Comparison of ENCODE assay signal across 25 cellular contexts in the genomic region with DNA sequence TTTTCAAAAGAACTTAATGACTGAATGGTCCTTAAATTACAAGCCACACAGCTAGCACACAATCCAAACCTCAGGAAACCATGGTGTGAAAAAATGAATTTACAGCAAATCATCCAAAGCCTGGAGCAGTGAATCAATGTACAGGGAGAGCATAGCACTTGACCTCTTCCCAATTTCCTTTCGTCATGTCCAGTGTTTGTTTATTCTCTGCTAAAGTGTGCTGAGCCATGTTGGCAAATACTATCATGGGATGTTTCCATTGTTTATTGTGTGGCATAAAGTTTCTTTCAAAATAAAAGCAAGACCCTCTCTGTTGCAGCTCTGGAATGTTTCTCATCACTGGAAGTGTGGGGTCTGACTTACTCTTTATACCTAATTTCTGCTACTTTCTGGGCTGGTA. TPM values are rescaled to one million over a fixed set of nuclear protein-coding genes. Genes with fewer than 3 reads are reported as not detected.
A peak's percentile ranks its signal among the peaks of the same experiment; 100 is the strongest.
DNase-seq lines count a peak whose midpoint lies in the region; ATAC-seq, FAIRE-seq and TF ChIP-seq lines count a peak whose summit lies in the region.
"Had no signal": no experiment of that assay in that cellular context is flagged by ENCODE, and none has a peak within 500 bp of the region (broad histone marks: within the 10 kb centered on the region; RNA-seq: fewer than 3 reads in every experiment).

No MANE protein-coding gene starts in this region.

- peak; percentile 61 for FAIRE-seq in A549 (lab: Jason Lieb, UNC)
- FAIRE-seq: A204.1, G401.6, GM12892 had no signal

- CTCF ChIA-PET in A549 (lab: Yijun Ruan, JAX) = no interaction called here

- peak overlapping the region; percentile 25; the same call in 1 of the 3 replicates for H3K4me3 ChIP-seq in A549
- no peak overlapping the region for H3K4me3 ChIP-seq in osteoblast (ENCODE audit: insufficient read depth, low read length)
- no peak overlapping the region for H3K4me3 ChIP-seq in colonic mucosa
- H3K4me3 ChIP-seq: GM23338 had no signal

- H3K9me3 ChIP-seq in A549 (no peaks in the 10 kb centered on the region), osteoblast (ENCODE audit: low read depth, low read length) (no peaks in the 10 kb centered on the region), colonic mucosa (no peaks in the 10 kb centered on the region)
- H3K9me3 ChIP-seq: BE2C had no signal

- H3K36me3 ChIP-seq in osteoblast (ENCODE audit: insufficient read depth, low read length) (no peaks in the 10 kb centered on the region), colonic mucosa (no peaks in the 10 kb centered on the region)
- H3K36me3 ChIP-seq: BE2C had no signal

- H3K27me3 ChIP-seq in osteoblast (ENCODE audit: insufficient read depth, low read length) (no peaks in the 10 kb centered on the region), colonic mucosa (no peaks in the 10 kb centered on the region)
- H3K27me3 ChIP-seq: BE2C had no signal

- H4K20me1 ChIP-seq in osteoblast (ENCODE audit: insufficient read depth, low read length) = no peaks in the 10 kb centered on the region

- TF ChIP-seq CTCF in A549 (IDR thresholded peaks at IDR 0.05) = no peak
- TF ChIP-seq CTCF in osteoblast (IDR thresholded peaks at IDR 0.05; ENCODE audit: extremely low read depth, low read depth, low read length) = no peak
- TF ChIP-seq CTCF in colonic mucosa (IDR thresholded peaks at IDR 0.05) = no peak

- no peaks in the 10 kb centered on the region for H3K4me1 Mint-ChIP-seq in activated CD4-positive, alpha-beta T cell treated with anti-CD3 and anti-CD28 coated beads, Interleukin-2, amount 10 ng/mL, durations not matched to agents 24 days and 14 days
- H3K4me1 Mint-ChIP-seq: GM23338 had no signal

- TF ChIP-seq RAD21 in A549 (conservative IDR thresholded peaks at IDR 0.05 in 1 of 2, IDR thresholded peaks at IDR 0.05 in 1 of 2) = no peak

- POLR2A ChIA-PET in A549 (lab: Yijun Ruan, JAX) = no interaction called here

- intact Hi-C loops in colonic mucosa (cut with DNase I) = no loop called here
- intact Hi-C loops in activated CD4-positive, alpha-beta T cell treated with anti-CD3 and anti-CD28 coated beads, Interleukin-2, amount 10 ng/mL, durations not matched to agents 24 days and 14 days (cut with micrococcal nuclease) = no loop called here

- TF ChIP-seq POLR2A in A549 (IDR thresholded peaks at IDR 0.05; ENCODE audit: low read length) = no peak

- H3K9ac ChIP-seq in colonic mucosa (ENCODE audit: low read depth in 2 of 2, low read length in 2 of 2) = no peak overlapping the region

- H3K36me3 Mint-ChIP-seq in activated CD4-positive, alpha-beta T cell treated with anti-CD3 and anti-CD28 coated beads, Interleukin-2, amount 10 ng/mL, durations not matched to agents 24 days and 14 days (ENCODE audit: low read depth) = no peaks in the 10 kb centered on the region

- no peaks in the 10 kb centered on the region for H3K79me2 ChIP-seq in osteoblast (ENCODE audit: insufficient read depth, low read length)

- WGBS in A549 (ENCODE audit: missing lambda C conversion rate) = 63% methylated on average over 1 of the region's 1 CpG

- peak overlapping the region; percentile 64 for H3K4me2 ChIP-seq in A549
- H3K4me2 ChIP-seq in osteoblast (ENCODE audit: insufficient read depth, low read length) = peak overlapping the region; percentile 48
- H3K4me2 ChIP-seq: GM23338 had no signal

- H3K27ac Mint-ChIP-seq in activated CD4-positive, alpha-beta T cell treated with anti-CD3 and anti-CD28 coated beads, Interleukin-2, amount 10 ng/mL, durations not matched to agents 24 days and 14 days = no peak overlapping the region
- H3K27ac Mint-ChIP-seq: GM23338 had no signal

- DNase-seq in A549 (ENCODE audit: low read depth in 1 of 2, low spot score in 1 of 2) = no peak
- DNase-seq in ELR (ENCODE audit: low read depth) = peak; percentile 3
- DNase-seq in fibroblast of gingiva (ENCODE audit: low read depth) = peak; percentile 53
- DNase-seq in osteoblast (ENCODE audit: insufficient read length, low spot score, missing footprints) = no peak
- no peak for DNase-seq in colonic mucosa
- no peak for DNase-seq in activated CD4-positive, alpha-beta T cell treated with anti-CD3 and anti-CD28 coated beads, Interleukin-2, amount 10 ng/mL, durations not matched to agents 24 days and 14 days
- DNase-seq: BE2C, DND-41, NCI-H1092, NCI-H1436, NCI-H187 treated with DMSO at 0.1 percent for 48 hours, NCI-H2107, NCI-H446 treated with DMSO at 0.1 percent for 48 hours, NCI-H526 treated with DMSO at 0.1 percent for 48 hours, OCI-M1, Right ventricle myocardium superior, SW 1271 had no signal

- H3K27me3 Mint-ChIP-seq in activated CD4-positive, alpha-beta T cell treated with anti-CD3 and anti-CD28 coated beads, Interleukin-2, amount 10 ng/mL, durations not matched to agents 24 days and 14 days = no peaks in the 10 kb centered on the region

- H3K4me3 Mint-ChIP-seq in activated CD4-positive, alpha-beta T cell treated with anti-CD3 and anti-CD28 coated beads, Interleukin-2, amount 10 ng/mL, durations not matched to agents 24 days and 14 days = no peak overlapping the region
- H3K4me3 Mint-ChIP-seq: GM23338 had no signal

- ATAC-seq in A549 (no peak), GM21723 (IDR thresholded peaks at IDR 0.05; ENCODE audit: unreplicated experiment) (no peak)
- ATAC-seq: GM23338, HCT116 had no signal

- no peaks in the 10 kb centered on the region for H3K9me3 Mint-ChIP-seq in activated CD4-positive, alpha-beta T cell treated with anti-CD3 and anti-CD28 coated beads, Interleukin-2, amount 10 ng/mL, durations not matched to agents 24 days and 14 days
- H3K9me3 Mint-ChIP-seq: GM23338 had no signal

- H3K27ac ChIP-seq in A549 = peak overlapping the region; percentile 59 to 82
- H3K27ac ChIP-seq in osteoblast (ENCODE audit: low read depth, low read length) = no peak overlapping the region
- no peak overlapping the region for H3K27ac ChIP-seq in colonic mucosa

- H2AFZ ChIP-seq in osteoblast (ENCODE audit: low read length) = peak overlapping the region; percentile 33
- H2AFZ ChIP-seq: GM23338 had no signal

- peaks cover 31% of the 10 kb centered on the region for H3K4me1 ChIP-seq in A549
- H3K4me1 ChIP-seq in osteoblast (ENCODE audit: insufficient read depth, low read length) = peaks cover 12% of the 10 kb centered on the region
- H3K4me1 ChIP-seq in colonic mucosa = no peaks in the 10 kb centered on the region
- H3K4me1 ChIP-seq: BE2C had no signal

- no peak for TF ChIP-seq EP300 in A549 (IDR thresholded peaks at IDR 0.05)

TF ChIP-seq in A549, 52 proteins besides CTCF, POLR2A, EP300 and RAD21:
- TF ChIP-seq JUN (IDR thresholded peaks at IDR 0.05) = no peak
- no peak for TF ChIP-seq SMC3 (IDR thresholded peaks at IDR 0.05)
- TF ChIP-seq NPAS2 (CRISPR knock-in tag; IDR thresholded peaks at IDR 0.05; ENCODE audit: borderline replicate concordance) = no peak
- TF ChIP-seq CHD4 (IDR thresholded peaks at IDR 0.05; ENCODE audit: borderline replicate concordance) = no peak
- TF ChIP-seq, protein P1, sequence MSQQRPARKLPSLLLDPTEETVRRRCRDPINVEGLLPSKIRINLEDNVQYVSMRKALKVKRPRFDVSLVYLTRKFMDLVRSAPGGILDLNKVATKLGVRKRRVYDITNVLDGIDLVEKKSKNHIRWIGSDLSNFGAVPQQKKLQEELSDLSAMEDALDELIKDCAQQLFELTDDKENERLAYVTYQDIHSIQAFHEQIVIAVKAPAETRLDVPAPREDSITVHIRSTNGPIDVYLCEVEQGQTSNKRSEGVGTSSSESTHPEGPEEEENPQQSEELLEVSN (IDR thresholded peaks at IDR 0.05; ENCODE audit: borderline replicate concordance, low read depth) = no peak
- TF ChIP-seq RNF2 (IDR thresholded peaks at IDR 0.05; ENCODE audit: borderline replicate concordance, low read depth) = no peak
- TF ChIP-seq MAFK (IDR thresholded peaks at IDR 0.05; ENCODE audit: partially characterized antibody) = no peak
- no peak for TF ChIP-seq ZNF302 (CRISPR knock-in tag; IDR thresholded peaks at IDR 0.05)
- no peak for TF ChIP-seq EHMT2 (IDR thresholded peaks at IDR 0.05; ENCODE audit: low read depth)
- TF ChIP-seq EHF (CRISPR knock-in tag; IDR thresholded peaks at IDR 0.05) = no peak
- no peak for TF ChIP-seq JUNB (IDR thresholded peaks at IDR 0.05)
- TF ChIP-seq MYC (IDR thresholded peaks at IDR 0.05; ENCODE audit: borderline replicate concordance, low read length) = no peak
- TF ChIP-seq NR3C1 (IDR thresholded peaks at IDR 0.05) = no peak
- TF ChIP-seq HDAC2 (IDR thresholded peaks at IDR 0.05) = no peak
- TF ChIP-seq HEYL (CRISPR knock-in tag; IDR thresholded peaks at IDR 0.05) = no peak
- no peak for TF ChIP-seq ZSCAN20 (CRISPR knock-in tag; IDR thresholded peaks at IDR 0.05)
TF ChIP-seq in A549: peak in this region for 0.

RNA-seq across cellular contexts. Expression of a gene that starts 25.4 kb away (rescaled TPM):
- polyA plus RNA-seq in A549 (2011; rRNA removed) (not detected in 2 replicates), A549 (2017; fragmentation: RNase III; extraction: RNeasy Plus Mini Kit Qiagen cat#74134 plus additional on column Dnase treatment) (not detected in 3 replicates)
- polyA plus RNA-seq in A549 (2012; cell fraction: cytosol; rRNA removed) = not detected in 2 replicates
- not detected in 2 replicates for polyA plus RNA-seq in A549 (2012; cell fraction: nucleus; rRNA removed)
- not detected in 2 replicates for polyA minus RNA-seq in A549 (2011; rRNA and poly(A)+ RNA removed)
- total RNA-seq in osteoblast (not detected in 2 replicates), colonic mucosa (not detected)
- not detected in 2 replicates for total RNA-seq in activated CD4-positive, alpha-beta T cell treated with anti-CD3 and anti-CD28 coated beads, Interleukin-2, amount 10 ng/mL, durations not matched to agents 24 days and 14 days
- total RNA-seq: GM23338, LHCN-M2, Right ventricle myocardium superior, SK-MEL-5 had no signal
- polyA plus RNA-seq: GM23338 had no signal

Comparison
In these comparisons a context has a peak if more than half of its experiments do, and no peak if none do; other contexts are left out.
1. DNase-seq: peak in ELR (single experiment) and fibroblast of gingiva (single experiment); none in A549 (0 of 2), osteoblast (single experiment), colonic mucosa (single experiment) and activated CD4-positive, alpha-beta T cell treated with anti-CD3 and anti-CD28 coated beads, Interleukin-2, amount 10 ng/mL, durations not matched to agents 24 days and 14 days (single experiment).
2. H3K27ac ChIP-seq: peak in A549 (2 of 2); none in osteoblast (single experiment) and colonic mucosa (single experiment).